8 cellular contexts compared by ENCODE assay signal in genomic region chr20:50837532-50838321, GRCh38. TPM values are rescaled to one million over a fixed set of nuclear protein-coding genes. Genes with fewer than 3 reads are reported as not detected.
DNase-seq lines count a peak whose midpoint lies in the region; ATAC-seq, FAIRE-seq and TF ChIP-seq lines count a peak whose summit lies in the region.

No MANE protein-coding gene starts in this region.

- H3K4me3 Mint-ChIP-seq in activated naive CD8-positive, alpha-beta T cell treated with anti-CD3 and anti-CD28 coated beads, Interleukin-2, amount 50 U/mL, for 24 hours: no peak overlapping the region

- intact Hi-C loops in mucosa of descending colon (cut with DNase I, micrococcal nuclease): no loop called here

- no peaks in the 10 kb centered on the region for H3K4me1 ChIP-seq in mucosa of descending colon (ENCODE audit: low read depth)

- no peaks in the 10 kb centered on the region for H3K9me3 Mint-ChIP-seq in activated naive CD8-positive, alpha-beta T cell treated with anti-CD3 and anti-CD28 coated beads, Interleukin-2, amount 50 U/mL, for 24 hours

- no peaks in the 10 kb centered on the region for H3K9me3 ChIP-seq in mucosa of descending colon

- no peaks in the 10 kb centered on the region for H3K36me3 ChIP-seq in mucosa of descending colon (ENCODE audit: low read depth)

- peak; percentile 51 for DNase-seq in GM18507 (ENCODE audit: extremely low spot score, insufficient read length, low read depth)
- DNase-seq in activated naive CD8-positive, alpha-beta T cell treated with anti-CD3 and anti-CD28 coated beads, Interleukin-2, amount 50 U/mL, for 24 hours: no peak
- no peak for DNase-seq in mucosa of descending colon
- DNase-seq in GDM1 (lab: John Stamatoyannopoulos, UW): no peak
- DNase-seq in NCI-H2227 (lab: John Stamatoyannopoulos, UW; ENCODE audit: unreplicated experiment): no peak
- no peak for DNase-seq in DMS79 treated with DMSO at 0.1 percent for 48 hours (lab: John Stamatoyannopoulos, UW)
- no peak for DNase-seq in activated CD4-positive, alpha-beta T cell treated with anti-CD3 and anti-CD28 coated beads for 1 hour

- H3K4me1 Mint-ChIP-seq in activated naive CD8-positive, alpha-beta T cell treated with anti-CD3 and anti-CD28 coated beads, Interleukin-2, amount 50 U/mL, for 24 hours: peaks cover 11% of the 10 kb centered on the region

- H3K27ac Mint-ChIP-seq in activated naive CD8-positive, alpha-beta T cell treated with anti-CD3 and anti-CD28 coated beads, Interleukin-2, amount 50 U/mL, for 24 hours: peak overlapping the region; percentile 68

- ATAC-seq in HG03025 (IDR thresholded peaks at IDR 0.05; ENCODE audit: low FRiP score, unreplicated experiment): peak; percentile 62
- peak; percentile 68 for ATAC-seq in activated naive CD8-positive, alpha-beta T cell treated with anti-CD3 and anti-CD28 coated beads, Interleukin-2, amount 50 U/mL, for 24 hours
- ATAC-seq in mucosa of descending colon: peak; percentile 41

- H3K36me3 Mint-ChIP-seq in activated naive CD8-positive, alpha-beta T cell treated with anti-CD3 and anti-CD28 coated beads, Interleukin-2, amount 50 U/mL, for 24 hours (ENCODE audit: low read depth): peaks cover 9% of the 10 kb centered on the region

- H3K4me3 ChIP-seq in mucosa of descending colon: no peak overlapping the region

- no peak for FAIRE-seq in GM18507 (lab: Jason Lieb, UNC)

- no peaks in the 10 kb centered on the region for H3K27me3 Mint-ChIP-seq in activated naive CD8-positive, alpha-beta T cell treated with anti-CD3 and anti-CD28 coated beads, Interleukin-2, amount 50 U/mL, for 24 hours

- no peak for TF ChIP-seq CTCF in mucosa of descending colon (IDR thresholded peaks at IDR 0.05)

RNA-seq across cellular contexts. Expression of gene BCAS4, which starts 42.9 kb away (rescaled TPM):
- total RNA-seq in mucosa of descending colon: 1 to 10 TPM; 1.9 to 5.6 (median 2.9) TPM
